28 cellular contexts compared by ENCODE assay signal in the genomic region with DNA sequence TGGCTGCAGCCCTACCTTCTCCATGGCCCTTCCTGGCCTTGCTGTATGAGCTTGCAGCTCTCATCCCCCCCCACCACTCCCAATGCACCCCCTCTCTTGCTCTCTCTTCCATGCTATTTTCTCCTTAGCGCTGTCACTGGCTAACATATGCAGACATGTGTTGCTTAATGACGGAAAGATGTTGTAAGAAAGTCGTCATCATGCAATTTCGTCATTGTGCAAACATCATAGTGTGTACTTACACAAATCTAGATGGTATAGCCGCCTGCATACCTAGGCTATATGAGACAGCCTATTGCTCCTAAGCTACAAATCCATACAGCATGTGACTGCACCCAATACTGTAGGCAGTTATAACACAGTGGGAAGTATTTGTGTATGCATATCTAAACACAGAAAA. TPM values are rescaled to one million over a fixed set of nuclear protein-coding genes. Genes with fewer than 3 reads are reported as not detected.
"Had no signal": no experiment of that assay in that cellular context is flagged by ENCODE, and none has a peak within 500 bp of the region (broad histone marks: within the 10 kb centered on the region; RNA-seq: fewer than 3 reads in every experiment).

No MANE protein-coding gene starts in this region.

- DNase-seq: activated B cell treated with CpG ODN at 0.5 μM for 24 hours; activated CD4-positive, alpha-beta T cell treated with anti-CD3 and anti-CD28 coated beads for 1 hour; activated CD4-positive, alpha-beta T cell treated with anti-CD3 and anti-CD28 coated beads, Interleukin-2, amount 10 ng/mL, durations not matched to agents 24 days and 14 days; activated CD4-positive, alpha-beta T cell treated with anti-CD3 and anti-CD28 coated beads, Interleukin-2, amount 50 U/mL, for 48 hours; activated CD8-positive, alpha-beta memory T cell treated with anti-CD3 and anti-CD28 coated beads, Interleukin-2, amount 10 ng/mL, durations not matched to agents 7 days and 5 days; activated effector memory CD4-positive, alpha-beta T cell treated with Interleukin-2 at 50 U/mL for 16 hours; activated naive CD4-positive, alpha-beta T cell; activated T-cell treated with anti-CD3 and anti-CD28 coated beads, Interleukin-2, amount 50 U/mL, for 24 hours; aorta; central memory CD4-positive, alpha-beta T cell; KG1; NCI-H1092; NCI-H1417; NCI-H1930; NCI-H2171; NCI-H226; NK-92 treated with Interleukin-12 subunit alpha and Interleukin-12 subunit beta, amount 100 ng/mL, for 24 hours; OCI-M1; Peyer's patch; SHP77; T-helper 17 cell; T-helper 9 cell had no signal

- H3K36me3 ChIP-seq: breast epithelium, Peyer's patch had no signal

- H3K27me3 Mint-ChIP-seq: activated naive CD4-positive, alpha-beta T cell treated with anti-CD3 and anti-CD28 coated beads, Interleukin-2, amount 50 U/mL, for 24 hours had no signal

- H3K27ac Mint-ChIP-seq: activated B cell treated with CpG ODN at 0.5 μM for 24 hours; activated CD4-positive, alpha-beta T cell treated with anti-CD3 and anti-CD28 coated beads, Interleukin-2, amount 10 ng/mL, durations not matched to agents 24 days and 14 days; activated CD8-positive, alpha-beta memory T cell treated with anti-CD3 and anti-CD28 coated beads, Interleukin-2, amount 10 ng/mL, durations not matched to agents 7 days and 5 days; activated naive CD4-positive, alpha-beta T cell treated with anti-CD3 and anti-CD28 coated beads, Interleukin-2, amount 50 U/mL, for 24 hours; activated T-cell treated with anti-CD3 and anti-CD28 coated beads, Interleukin-2, amount 50 U/mL, for 24 hours; activated T-helper 1 cell treated with anti-CD3 and anti-CD28 coated beads, Interleukin-12 subunit alpha, Interleukin-12 subunit beta, Interleukin-2, Interleukin-4 antibody, amounts not matched to agents 30 ng/mL and 10 ng/mL and 1 ng/mL, durations not matched to agents 14 hours and 24 hours and 36 hours; T-helper 17 cell had no signal

- H3K9me3 Mint-ChIP-seq: activated B cell treated with CpG ODN at 0.5 μM for 24 hours; activated CD4-positive, alpha-beta T cell treated with anti-CD3 and anti-CD28 coated beads, Interleukin-2, amount 10 ng/mL, durations not matched to agents 24 days and 14 days; activated naive CD4-positive, alpha-beta T cell treated with anti-CD3 and anti-CD28 coated beads, Interleukin-2, amount 50 U/mL, for 24 hours; activated T-cell treated with anti-CD3 and anti-CD28 coated beads, Interleukin-2, amount 50 U/mL, for 24 hours; activated T-helper 1 cell treated with anti-CD3 and anti-CD28 coated beads, Interleukin-12 subunit alpha, Interleukin-12 subunit beta, Interleukin-2, Interleukin-4 antibody, amounts not matched to agents 30 ng/mL and 10 ng/mL and 1 ng/mL, durations not matched to agents 14 hours and 24 hours and 36 hours had no signal

- H3K27ac ChIP-seq: Peyer's patch had no signal

- H3K9me3 ChIP-seq: breast epithelium, Peyer's patch had no signal

- H3K4me1 ChIP-seq: breast epithelium had no signal

- ATAC-seq: activated CD8-positive, alpha-beta memory T cell treated with anti-CD3 and anti-CD28 coated beads, Interleukin-2, amount 10 ng/mL, durations not matched to agents 7 days and 5 days; T-helper 17 cell had no signal

- H3K36me3 Mint-ChIP-seq: activated CD8-positive, alpha-beta memory T cell treated with anti-CD3 and anti-CD28 coated beads, Interleukin-2, amount 10 ng/mL, durations not matched to agents 7 days and 5 days; activated naive CD4-positive, alpha-beta T cell treated with anti-CD3 and anti-CD28 coated beads, Interleukin-2, amount 50 U/mL, for 24 hours had no signal

- H3K4me3 ChIP-seq: breast epithelium, Peyer's patch had no signal

- H3K4me1 Mint-ChIP-seq: activated CD4-positive, alpha-beta T cell treated with anti-CD3 and anti-CD28 coated beads, Interleukin-2, amount 10 ng/mL, durations not matched to agents 24 days and 14 days; activated CD8-positive, alpha-beta memory T cell treated with anti-CD3 and anti-CD28 coated beads, Interleukin-2, amount 10 ng/mL, durations not matched to agents 7 days and 5 days; activated naive CD4-positive, alpha-beta T cell treated with anti-CD3 and anti-CD28 coated beads, Interleukin-2, amount 50 U/mL, for 24 hours had no signal

- H3K4me3 Mint-ChIP-seq: activated B cell treated with CpG ODN at 0.5 μM for 24 hours; activated CD4-positive, alpha-beta T cell treated with anti-CD3 and anti-CD28 coated beads, Interleukin-2, amount 10 ng/mL, durations not matched to agents 24 days and 14 days; activated CD8-positive, alpha-beta memory T cell treated with anti-CD3 and anti-CD28 coated beads, Interleukin-2, amount 10 ng/mL, durations not matched to agents 7 days and 5 days; activated naive CD4-positive, alpha-beta T cell treated with anti-CD3 and anti-CD28 coated beads, Interleukin-2, amount 50 U/mL, for 24 hours; activated T-cell treated with anti-CD3 and anti-CD28 coated beads, Interleukin-2, amount 50 U/mL, for 24 hours; activated T-helper 1 cell treated with anti-CD3 and anti-CD28 coated beads, Interleukin-12 subunit alpha, Interleukin-12 subunit beta, Interleukin-2, Interleukin-4 antibody, amounts not matched to agents 30 ng/mL and 10 ng/mL and 1 ng/mL, durations not matched to agents 14 hours and 24 hours and 36 hours; T-helper 17 cell had no signal

- H3K27me3 ChIP-seq: Peyer's patch had no signal

RNA-seq across cellular contexts. Expression of gene ANGPT4, which starts 27.0 kb away (rescaled TPM):
- total RNA-seq: activated B cell treated with CpG ODN at 0.5 μM for 24 hours; activated CD4-positive, alpha-beta T cell treated with anti-CD3 and anti-CD28 coated beads, Interleukin-2, amount 10 ng/mL, durations not matched to agents 24 days and 14 days; activated CD8-positive, alpha-beta memory T cell treated with anti-CD3 and anti-CD28 coated beads, Interleukin-2, amount 10 ng/mL, durations not matched to agents 7 days and 5 days; activated T-helper 1 cell treated with anti-CD3 and anti-CD28 coated beads, Interleukin-12 subunit alpha, Interleukin-12 subunit beta, Interleukin-2, Interleukin-4 antibody, amounts not matched to agents 30 ng/mL and 10 ng/mL and 1 ng/mL, durations not matched to agents 14 hours and 24 hours and 36 hours; LHCN-M2; M059J; NCI-H460; T-helper 17 cell had no signal
